In genomic region chr13:45108716-45109706, GRCh38 we compare ENCODE assay signal across 8 cellular contexts. TPM values are rescaled to one million over a fixed set of nuclear protein-coding genes. Genes with fewer than 3 reads are reported as not detected.
DNase-seq lines count a peak whose midpoint lies in the region; ATAC-seq and TF ChIP-seq lines count a peak whose summit lies in the region.

No MANE protein-coding gene starts in this region.

- H2AFZ ChIP-seq in GM23338 (peak overlapping the region; percentile 96), PC-3 (ENCODE audit: low read length) (no peak overlapping the region)

- no peaks in the 10 kb centered on the region; the same call in 2 of the 3 replicates for H3K36me3 Mint-ChIP-seq in GM23338 (ENCODE audit: low read depth)

- ATAC-seq in GM18502 (IDR thresholded peaks at IDR 0.05; ENCODE audit: poor library complexity, unreplicated experiment) (peak; percentile 81), GM23338 (peak; percentile 96), PC-3 (no peak)

- H3K9ac ChIP-seq in PC-3 (ENCODE audit: low read length), result no peak overlapping the region

- H3K27ac Mint-ChIP-seq in GM23338, result no peak overlapping the region

- H3K4me2 ChIP-seq in GM23338 (peak overlapping the region; percentile 69), PC-3 (ENCODE audit: low read length) (no peak overlapping the region)

- 0 out of 3 replicates have a peak overlapping the region, but pooled peaks have one; percentile 7 for H3K4me3 Mint-ChIP-seq in GM23338

- intact Hi-C loops in PC-3 (cut with micrococcal nuclease), result no loop called here

- H3K27me3 ChIP-seq in GM23338 (ENCODE audit: insufficient read depth) (no peaks in the 10 kb centered on the region), Peyer's patch (no peaks in the 10 kb centered on the region), PC-3 (ENCODE audit: low read length) (no peaks in the 10 kb centered on the region)

- TF ChIP-seq CTCF in GM23338 (conservative IDR thresholded peaks at IDR 0.05; ENCODE audit: low read depth in 2 of 2), result no peak
- no peak for TF ChIP-seq CTCF in Peyer's patch (IDR thresholded peaks at IDR 0.05)
- TF ChIP-seq CTCF in RWPE1 (conservative IDR thresholded peaks at IDR 0.05; ENCODE audit: low read depth), result no peak
- no peak for TF ChIP-seq CTCF in PC-3 (conservative IDR thresholded peaks at IDR 0.05; ENCODE audit: low read depth, low read length)

- peaks cover 29% of the 10 kb centered on the region for H3K4me1 Mint-ChIP-seq in GM23338

- peak overlapping the region; percentile 75; the same call in 1 of the 2 replicates for H3K27ac ChIP-seq in GM23338 (ENCODE audit: low read depth)
- H3K27ac ChIP-seq in Peyer's patch, result no peak overlapping the region
- H3K27ac ChIP-seq in RWPE1, result no peak overlapping the region
- H3K27ac ChIP-seq in PC-3 (ENCODE audit: low read length), result no peak overlapping the region

- TF ChIP-seq POLR2A in Peyer's patch (IDR thresholded peaks at IDR 0.05), result no peak

- CTCF ChIA-PET in RWPE1 (lab: Yijun Ruan, JAX), result interaction anchor here (0.5 kb wide), 1 partner anchor 338 kb away, joined by 5 read pairs; no protein-coding TSS in a partner anchor
- CTCF ChIA-PET in PC-3 (lab: Charles Lee), result no interaction called here

- H3K9me2 ChIP-seq in GM23338 (ENCODE audit: insufficient read depth), result no peaks in the 10 kb centered on the region
- H3K9me2 ChIP-seq in PC-3 (replicated peaks; ENCODE audit: low read length), result no peaks in the 10 kb centered on the region

- H3K9me3 Mint-ChIP-seq in GM23338, result peaks cover 5% of the 10 kb centered on the region; the same call in 2 of the 3 replicates

- peak; percentile 77 for DNase-seq in GM23338 (ENCODE audit: low spot score)
- peak in 2 of 3 donors; percentile 25 to 48 for DNase-seq in Peyer's patch
- peak; percentile 78 for DNase-seq in kidney glomerular epithelial cell (lab: John Stamatoyannopoulos, UW)
- no peak for DNase-seq in cortex of kidney (lab: John Stamatoyannopoulos, UW)
- no peak for DNase-seq in RWPE1 (ENCODE audit: low spot score)
- no peak for DNase-seq in NCI-H146 treated with DMSO at 0.1 percent for 48 hours (lab: John Stamatoyannopoulos, UW; ENCODE audit: unreplicated experiment)
- DNase-seq in PC-3, result no peak

- POLR2A ChIA-PET in RWPE1 (lab: Yijun Ruan, JAX; ENCODE audit: low non-redundant PET), result interaction anchor here (0.7 kb wide), 1 partner anchor 188 kb away, joined by 3 read pairs; no protein-coding TSS in a partner anchor
- POLR2A ChIA-PET in PC-3 (lab: Charles Lee; ENCODE audit: unreplicated experiment), result no interaction called here

- peaks cover 2% of the 10 kb centered on the region for H3K27me3 Mint-ChIP-seq in GM23338 (ENCODE audit: insufficient read depth, low read depth, poor library complexity)

- H3K79me2 ChIP-seq in GM23338 (replicated peaks; ENCODE audit: insufficient read depth), result no peaks in the 10 kb centered on the region
- no peaks in the 10 kb centered on the region for H3K79me2 ChIP-seq in PC-3 (ENCODE audit: low read length)

- H3K36me3 ChIP-seq in GM23338 (ENCODE audit: insufficient read depth) (no peaks in the 10 kb centered on the region), Peyer's patch (no peaks in the 10 kb centered on the region), PC-3 (ENCODE audit: low read depth, low read length) (no peaks in the 10 kb centered on the region)

- H4K20me1 ChIP-seq in GM23338 (replicated peaks; ENCODE audit: insufficient read depth), result no peaks in the 10 kb centered on the region
- H4K20me1 ChIP-seq in PC-3 (ENCODE audit: low read length), result no peaks in the 10 kb centered on the region

- H3K4me3 ChIP-seq in GM23338 (peak overlapping the region; percentile 42), Peyer's patch (peak overlapping the region in 1 of 4 donors; percentile 7), PC-3 (ENCODE audit: low read length) (no peak overlapping the region)

- H3K4me1 ChIP-seq in GM23338 (ENCODE audit: insufficient read depth) (peaks cover 20% of the 10 kb centered on the region), Peyer's patch (no peaks in the 10 kb centered on the region), PC-3 (ENCODE audit: insufficient read depth, low read length) (no peaks in the 10 kb centered on the region)

- H3F3A ChIP-seq in GM23338 (replicated peaks; ENCODE audit: low read depth) (no peaks in the 10 kb centered on the region), PC-3 (ENCODE audit: low read length, unreplicated experiment) (no peaks in the 10 kb centered on the region)

- H3K9me3 ChIP-seq in Peyer's patch (no peaks in the 10 kb centered on the region), PC-3 (ENCODE audit: low read length) (no peaks in the 10 kb centered on the region)

- BruUV-seq in PC-3 (replicated peaks; lab: Mats Ljungman, UMichigan), result no TSS peak

TF ChIP-seq in GM23338, 12 proteins besides CTCF, POLR2A, EP300 and RAD21:
- TF ChIP-seq, protein P1, sequence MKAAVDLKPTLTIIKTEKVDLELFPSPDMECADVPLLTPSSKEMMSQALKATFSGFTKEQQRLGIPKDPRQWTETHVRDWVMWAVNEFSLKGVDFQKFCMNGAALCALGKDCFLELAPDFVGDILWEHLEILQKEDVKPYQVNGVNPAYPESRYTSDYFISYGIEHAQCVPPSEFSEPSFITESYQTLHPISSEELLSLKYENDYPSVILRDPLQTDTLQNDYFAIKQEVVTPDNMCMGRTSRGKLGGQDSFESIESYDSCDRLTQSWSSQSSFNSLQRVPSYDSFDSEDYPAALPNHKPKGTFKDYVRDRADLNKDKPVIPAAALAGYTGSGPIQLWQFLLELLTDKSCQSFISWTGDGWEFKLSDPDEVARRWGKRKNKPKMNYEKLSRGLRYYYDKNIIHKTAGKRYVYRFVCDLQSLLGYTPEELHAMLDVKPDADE (IDR thresholded peaks at IDR 0.05), result no peak
- TF ChIP-seq POLR2AphosphoS5 (IDR thresholded peaks at IDR 0.05; ENCODE audit: low read depth), result peak; percentile 79

RNA-seq across cellular contexts. Expression of gene GTF2F2, which starts 11.3 kb away (rescaled TPM):
- total RNA-seq in GM23338 (2014; rRNA removed; shearing (Covaris generic)), result 37.1 and 42.1 TPM in 2 replicates
- polyA plus RNA-seq in GM23338 (2016; fragmentation: Nextera tagmentation; extraction: Ambion mirVana), result 72.0 and 75.6 TPM in 2 replicates
- total RNA-seq in Peyer's patch (10 to 100 TPM in 3 of 4 donors, 1 to 10 TPM in 1; 8.2 to 14.0 (median 12.4) TPM), PC-3 (2014; rRNA removed) (24.8 and 28.3 TPM in 2 replicates)

Comparison
In these comparisons a context has a peak if more than half of its experiments do, and no peak if none do; other contexts are left out.
1. DNase-seq: peak in GM23338 (single experiment), Peyer's patch (2 of 3) and kidney glomerular epithelial cell (single experiment); none in cortex of kidney (single experiment), RWPE1 (single experiment), NCI-H146 treated with DMSO at 0.1 percent for 48 hours (single experiment) and PC-3 (single experiment).